In genomic region chr15:66253296-66253642, GRCh38 we compare ENCODE assay signal across 9 cellular contexts. TPM values are rescaled to one million over a fixed set of nuclear protein-coding genes. Genes with fewer than 3 reads are reported as not detected.
DNase-seq lines count a peak whose midpoint lies in the region; ATAC-seq and TF ChIP-seq lines count a peak whose summit lies in the region.
"Had no signal": no experiment of that assay in that cellular context is flagged by ENCODE, and none has a peak within 500 bp of the region (broad histone marks: within the 10 kb centered on the region; RNA-seq: fewer than 3 reads in every experiment).

No MANE protein-coding gene starts in this region.

- no peak for TF ChIP-seq RAD21 in SK-N-SH (IDR thresholded peaks at IDR 0.05; ENCODE audit: low read length)

- 10% methylated on average over 2 of the region's 39 CpGs for WGBS in SK-N-SH (ENCODE audit: low lambda C conversion rate)

- no peaks in the 10 kb centered on the region for H3K36me3 ChIP-seq in SK-N-SH (replicated peaks in 1 of 2; ENCODE audit: control insufficient read depth in 1 of 2, insufficient read depth in 2 of 2, low read length in 1 of 2)
- H3K36me3 ChIP-seq in right atrium auricular region = no peaks in the 10 kb centered on the region
- H3K36me3 ChIP-seq in skeletal muscle satellite cell (ENCODE audit: insufficient read depth, low read length) = no peaks in the 10 kb centered on the region

- H3K4me2 ChIP-seq in SK-N-SH = peak overlapping the region; percentile 92
- peak overlapping the region; percentile 98 for H3K4me2 ChIP-seq in skeletal muscle satellite cell (ENCODE audit: low read length)

- ATAC-seq in esophagus mucosa (no peak), HG03159 (IDR thresholded peaks at IDR 0.05; ENCODE audit: unreplicated experiment) (no peak), GM21737 (IDR thresholded peaks at IDR 0.05; ENCODE audit: unreplicated experiment) (no peak), HG03457 (IDR thresholded peaks at IDR 0.05; ENCODE audit: unreplicated experiment) (no peak)

- H3K9me3 ChIP-seq in SK-N-SH (no peaks in the 10 kb centered on the region), right atrium auricular region (no peaks in the 10 kb centered on the region), skeletal muscle satellite cell (replicated peaks; ENCODE audit: low read length) (no peaks in the 10 kb centered on the region)

- H3K4me1 ChIP-seq in SK-N-SH (ENCODE audit: control insufficient read depth in 1 of 2, insufficient read depth in 2 of 2, low read depth in 1 of 2, low read length in 1 of 2) (peaks cover 0 to 8% of the 10 kb centered on the region in 2 experiments; a peak in 1 of 4 replicates), right atrium auricular region (peaks cover 0 to 28% of the 10 kb centered on the region in 2 donors), skeletal muscle satellite cell (ENCODE audit: control insufficient read depth, insufficient read depth, low read length) (peaks cover 13% of the 10 kb centered on the region)

- POLR2A ChIA-PET in GM10248 (lab: Yijun Ruan, JAX) (interaction anchor here (0.5 kb wide), 1 partner anchor 948 kb away, joined by 5 read pairs; no protein-coding TSS in a partner anchor), SK-N-SH (lab: Yijun Ruan, JAX) (no interaction called here)

- TF ChIP-seq EP300 in SK-N-SH (IDR thresholded peaks at IDR 0.05; ENCODE audit: borderline replicate concordance in 1 of 2, low read depth in 1 of 2, low read length in 1 of 2) = no peak

- no peak overlapping the region for H3K27ac ChIP-seq in SK-N-SH (ENCODE audit: low read depth in 2 of 2, low read length in 1 of 2)
- H3K27ac ChIP-seq in right atrium auricular region = no peak overlapping the region

- H3F3A ChIP-seq in SK-N-SH (replicated peaks; ENCODE audit: insufficient read depth) = no peaks in the 10 kb centered on the region

- TF ChIP-seq CTCF in GM10248 (IDR thresholded peaks at IDR 0.05; ENCODE audit: control extremely low read depth, extremely low read depth, low read depth, missing control alignments) (no peak), SK-N-SH (IDR thresholded peaks at IDR 0.05) (no peak), right atrium auricular region (IDR thresholded peaks at IDR 0.05) (no peak)

- H3K27me3 ChIP-seq in SK-N-SH (ENCODE audit: insufficient read depth) (peaks cover 72% of the 10 kb centered on the region), right atrium auricular region (peaks cover 10 to 14% of the 10 kb centered on the region in 2 donors), skeletal muscle satellite cell (ENCODE audit: control insufficient read depth, insufficient read depth, low read length) (peaks cover 86% of the 10 kb centered on the region)

- H3K4me3 ChIP-seq in SK-N-SH (ENCODE audit: low read depth in 2 of 2, low read length in 1 of 2) (peak overlapping the region; percentile 49 to 58), right atrium auricular region (peak overlapping the region; percentile 29 to 53), skeletal muscle satellite cell (ENCODE audit: low read length) (peak overlapping the region; percentile 72)

- CTCF ChIA-PET in GM10248 (lab: Yijun Ruan, JAX) (interaction anchor here (0.7 to 0.9 kb wide), 3 partner anchors 22 to 39 kb away, joined by 3 read pairs; no protein-coding TSS in a partner anchor), SK-N-SH (lab: Yijun Ruan, JAX) (interaction anchor here (0.6 to 2.3 kb wide), 8 partner anchors 14 to 335 kb away, joined by 3 to 8 read pairs (median 3); no protein-coding TSS in a partner anchor)

- peak overlapping the region; percentile 49; the same call in 1 of the 2 replicates for H2AFZ ChIP-seq in SK-N-SH (ENCODE audit: low read depth)

- H3K9me2 ChIP-seq in SK-N-SH = no peaks in the 10 kb centered on the region

- no peaks in the 10 kb centered on the region for H3K79me2 ChIP-seq in SK-N-SH (ENCODE audit: insufficient read depth)

- H4K20me1 ChIP-seq in SK-N-SH (ENCODE audit: insufficient read depth) = no peaks in the 10 kb centered on the region

- H3K9ac ChIP-seq in SK-N-SH (no peak overlapping the region), skeletal muscle satellite cell (ENCODE audit: low read depth, low read length) (no peak overlapping the region)

- peak; percentile 30 for DNase-seq in GM10248 (ENCODE audit: extremely low spot score)
- no peak for DNase-seq in SK-N-SH
- DNase-seq in right atrium auricular region (ENCODE audit: low spot score) = no peak

TF ChIP-seq in SK-N-SH, 30 proteins besides CTCF, POLR2A, EP300 and RAD21:
- TF ChIP-seq EZH2phosphoT487 (IDR thresholded peaks at IDR 0.05; ENCODE audit: borderline replicate concordance, low read depth) (0 out of 2 replicates have a peak, but pooled peaks have one; percentile 0), MAX (IDR thresholded peaks at IDR 0.05; ENCODE audit: low read depth) (no peak), JUND (IDR thresholded peaks at IDR 0.05) (no peak), PBX3 (IDR thresholded peaks at IDR 0.05) (no peak)
TF ChIP-seq in SK-N-SH: peak in this region for 1.

RNA-seq across cellular contexts. Expression of gene MEGF11, which starts 0.3 kb away (rescaled TPM):
- 0.03 TPM in 1 of 2 replicates, not detected in the other for polyA plus RNA-seq in SK-N-SH (2012; rRNA removed)
- polyA plus RNA-seq in SK-N-SH (2012; cell fraction: cytosol; rRNA removed) = 0.01 and 0.04 TPM in 2 replicates
- 0.07 and 0.14 TPM in 2 replicates for polyA plus RNA-seq in SK-N-SH (2012; cell fraction: nucleus; rRNA removed)
- total RNA-seq in right atrium auricular region (not detected), esophagus mucosa (not detected)
- not detected in 2 replicates for total RNA-seq in skeletal muscle satellite cell (2012; rRNA removed)
- total RNA-seq: dermis blood vessel endothelial cell had no signal

RNA-seq across cellular contexts. Expression of gene DIS3L, which starts 40.1 kb away (rescaled TPM):
- polyA plus RNA-seq in SK-N-SH (2012; rRNA removed) = 11.5 and 14.9 TPM in 2 replicates
- 14.2 and 15.7 TPM in 2 replicates for polyA plus RNA-seq in SK-N-SH (2012; cell fraction: cytosol; rRNA removed)
- 11.0 and 18.3 TPM in 2 replicates for polyA plus RNA-seq in SK-N-SH (2012; cell fraction: nucleus; rRNA removed)
- total RNA-seq in right atrium auricular region = 10 to 100 TPM; 23.6 to 54.7 TPM
- 16.6 and 23.8 TPM in 2 replicates for total RNA-seq in skeletal muscle satellite cell (2012; rRNA removed)
- 13.7 TPM for total RNA-seq in esophagus mucosa
